15 cellular contexts compared by ENCODE assay signal in the genomic region with DNA sequence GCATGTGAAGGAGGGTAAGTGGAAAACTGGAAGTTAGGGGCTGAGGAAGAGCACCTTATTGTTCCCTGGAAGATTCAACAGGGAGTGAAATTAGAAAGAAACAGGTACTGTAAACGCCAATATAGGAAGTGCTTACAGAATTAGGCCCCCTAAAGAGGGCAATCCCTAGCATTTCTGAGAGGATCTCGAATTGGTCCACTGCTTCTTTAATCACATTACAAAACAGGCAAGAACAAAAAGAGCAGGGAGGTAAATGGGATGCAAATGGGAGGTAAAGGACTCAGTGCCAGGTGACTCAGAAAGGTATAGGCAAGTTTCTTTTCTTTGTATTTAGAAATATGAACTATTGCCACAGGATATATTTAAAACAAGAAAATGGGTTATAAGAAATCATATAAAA.
DNase-seq lines count a peak whose midpoint lies in the region; ATAC-seq and TF ChIP-seq lines count a peak whose summit lies in the region.
"Had no signal": no experiment of that assay in that cellular context is flagged by ENCODE, and none has a peak within 500 bp of the region (broad histone marks: within the 10 kb centered on the region; RNA-seq: fewer than 3 reads in every experiment).

No MANE protein-coding gene starts in this region.

- peaks cover 23% of the 10 kb centered on the region for H3K27me3 Mint-ChIP-seq in chondrocyte (ENCODE audit: low read depth)

- 8% methylated on average over 2 of the region's 2 CpGs for WGBS in HUES64

- H3K4me3 Mint-ChIP-seq in chondrocyte (ENCODE audit: unreplicated experiment), result no peak overlapping the region
- H3K4me3 Mint-ChIP-seq: B cell; CD4-positive, alpha-beta T cell had no signal

- H3K36me3 ChIP-seq in H7 (replicated peaks; ENCODE audit: control insufficient read depth, insufficient read depth, low read length), result no peaks in the 10 kb centered on the region
- no peaks in the 10 kb centered on the region for H3K36me3 ChIP-seq in HUES64 (ENCODE audit: insufficient read depth, low read length)

- H3K9me3 Mint-ChIP-seq in chondrocyte (ENCODE audit: low read depth), result no peaks in the 10 kb centered on the region
- H3K9me3 Mint-ChIP-seq: CD4-positive, alpha-beta T cell had no signal

- H3K9ac ChIP-seq in HUES64 (ENCODE audit: low read depth, low read length), result no peak overlapping the region

- peak overlapping the region; percentile 36; the same call in 1 of the 2 replicates for H3K27ac ChIP-seq in HUES64 (ENCODE audit: low read depth, low read length)

- H3K9me3 ChIP-seq in HUES64 (ENCODE audit: insufficient read depth, low read depth, low read length), result no peaks in the 10 kb centered on the region

- ATAC-seq in GM21423 (IDR thresholded peaks at IDR 0.05; ENCODE audit: unreplicated experiment), result no peak
- ATAC-seq: HCT116, HepG2 had no signal

- no peak for TF ChIP-seq CTCF in chondrocyte (IDR thresholded peaks at IDR 0.05)

- peak; percentile 13 for DNase-seq in H7
- DNase-seq in iPS DF 19.7 (ENCODE audit: low read depth, low spot score), result peak; percentile 38
- DNase-seq in iPS-NIHi7 (ENCODE audit: extremely low spot score), result peak; percentile 25
- no peak for DNase-seq in T1000 (lab: John Stamatoyannopoulos, UW)
- DNase-seq in chondrocyte (ENCODE audit: low spot score), result no peak
- DNase-seq: C1 segment of cervical spinal cord; Calu3; CD4-positive, alpha-beta T cell; DMS 273 treated with DMSO at 0.1 percent for 48 hours; GOT3 had no signal

- H3K27me3 ChIP-seq in H7 (ENCODE audit: control insufficient read depth, insufficient read depth, low read length) (no peaks in the 10 kb centered on the region), HUES64 (ENCODE audit: insufficient read depth, low read length) (no peaks in the 10 kb centered on the region)

- H3K4me1 ChIP-seq in HUES64 (ENCODE audit: insufficient read depth, low read length), result peaks cover 24% of the 10 kb centered on the region

- H3K4me3 ChIP-seq in H7 (ENCODE audit: insufficient read depth, low read depth, low read length) (no peak overlapping the region), HUES64 (ENCODE audit: low read length) (no peak overlapping the region)

- H3K4me1 Mint-ChIP-seq in chondrocyte (ENCODE audit: low read depth), result no peaks in the 10 kb centered on the region
- H3K4me1 Mint-ChIP-seq: B cell had no signal

- H3K36me3 Mint-ChIP-seq in chondrocyte (ENCODE audit: low read depth), result no peaks in the 10 kb centered on the region

- no peak overlapping the region for H3K27ac Mint-ChIP-seq in chondrocyte (ENCODE audit: unreplicated experiment)
- H3K27ac Mint-ChIP-seq: B cell; CD4-positive, alpha-beta T cell had no signal

Comparison
In these comparisons a context has a peak if more than half of its experiments do, and no peak if none do; other contexts are left out.
1. DNase-seq: peak in H7 (single experiment), iPS DF 19.7 (single experiment) and iPS-NIHi7 (single experiment); none in T1000 (single experiment) and chondrocyte (single experiment).